1 cellular context compared by ENCODE assay signal in the genomic region with DNA sequence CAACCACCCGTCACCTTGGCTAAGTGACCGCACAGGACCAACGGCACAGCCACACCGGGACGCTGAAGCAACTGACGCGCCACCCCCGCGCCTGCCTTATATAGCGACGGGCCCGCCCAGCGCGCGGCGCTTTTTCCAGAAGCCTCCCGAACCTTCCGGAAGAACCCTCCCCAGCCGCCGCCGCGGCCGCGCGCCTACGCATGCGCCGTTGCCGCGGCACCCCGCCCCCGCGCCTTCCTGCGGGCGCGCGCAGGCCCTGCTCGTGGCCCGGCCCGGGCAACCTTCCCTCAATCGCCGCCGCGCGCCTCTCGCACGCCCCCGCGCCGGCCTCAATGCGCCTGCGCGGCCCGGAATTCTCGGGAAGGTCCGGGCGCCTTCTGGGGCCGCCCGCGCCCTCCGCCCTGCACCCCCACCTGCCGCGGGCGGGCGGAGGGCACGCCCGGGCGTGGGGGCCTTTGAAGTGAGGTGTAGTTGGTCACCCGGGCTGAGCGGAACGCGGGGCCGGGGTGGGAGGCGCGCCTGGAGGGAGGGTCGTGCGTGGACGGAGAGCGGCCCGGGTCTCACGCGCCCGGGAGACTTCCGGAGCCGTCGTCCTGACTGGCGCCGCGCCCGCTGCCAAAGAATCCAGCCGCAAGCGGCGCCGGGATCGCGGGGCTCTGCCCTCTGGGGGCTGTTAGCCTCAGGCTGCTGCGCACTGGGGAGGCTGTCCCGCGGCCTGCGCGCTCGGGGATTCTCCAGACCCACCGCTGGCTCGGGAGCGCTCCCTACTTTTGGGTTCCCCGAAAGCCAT.
TF ChIP-seq lines count a peak whose summit lies in the region.

A gene (minus strand): TSS at position 73 of the 790 bp plus-strand sequence. CDS start 666 bp downstream, outside the sequence.

TF ChIP-seq in K562, 482 proteins besides CTCF, POLR2A, EP300 and RAD21 (continued from another document and continues in another):
- TF ChIP-seq, protein P1, sequence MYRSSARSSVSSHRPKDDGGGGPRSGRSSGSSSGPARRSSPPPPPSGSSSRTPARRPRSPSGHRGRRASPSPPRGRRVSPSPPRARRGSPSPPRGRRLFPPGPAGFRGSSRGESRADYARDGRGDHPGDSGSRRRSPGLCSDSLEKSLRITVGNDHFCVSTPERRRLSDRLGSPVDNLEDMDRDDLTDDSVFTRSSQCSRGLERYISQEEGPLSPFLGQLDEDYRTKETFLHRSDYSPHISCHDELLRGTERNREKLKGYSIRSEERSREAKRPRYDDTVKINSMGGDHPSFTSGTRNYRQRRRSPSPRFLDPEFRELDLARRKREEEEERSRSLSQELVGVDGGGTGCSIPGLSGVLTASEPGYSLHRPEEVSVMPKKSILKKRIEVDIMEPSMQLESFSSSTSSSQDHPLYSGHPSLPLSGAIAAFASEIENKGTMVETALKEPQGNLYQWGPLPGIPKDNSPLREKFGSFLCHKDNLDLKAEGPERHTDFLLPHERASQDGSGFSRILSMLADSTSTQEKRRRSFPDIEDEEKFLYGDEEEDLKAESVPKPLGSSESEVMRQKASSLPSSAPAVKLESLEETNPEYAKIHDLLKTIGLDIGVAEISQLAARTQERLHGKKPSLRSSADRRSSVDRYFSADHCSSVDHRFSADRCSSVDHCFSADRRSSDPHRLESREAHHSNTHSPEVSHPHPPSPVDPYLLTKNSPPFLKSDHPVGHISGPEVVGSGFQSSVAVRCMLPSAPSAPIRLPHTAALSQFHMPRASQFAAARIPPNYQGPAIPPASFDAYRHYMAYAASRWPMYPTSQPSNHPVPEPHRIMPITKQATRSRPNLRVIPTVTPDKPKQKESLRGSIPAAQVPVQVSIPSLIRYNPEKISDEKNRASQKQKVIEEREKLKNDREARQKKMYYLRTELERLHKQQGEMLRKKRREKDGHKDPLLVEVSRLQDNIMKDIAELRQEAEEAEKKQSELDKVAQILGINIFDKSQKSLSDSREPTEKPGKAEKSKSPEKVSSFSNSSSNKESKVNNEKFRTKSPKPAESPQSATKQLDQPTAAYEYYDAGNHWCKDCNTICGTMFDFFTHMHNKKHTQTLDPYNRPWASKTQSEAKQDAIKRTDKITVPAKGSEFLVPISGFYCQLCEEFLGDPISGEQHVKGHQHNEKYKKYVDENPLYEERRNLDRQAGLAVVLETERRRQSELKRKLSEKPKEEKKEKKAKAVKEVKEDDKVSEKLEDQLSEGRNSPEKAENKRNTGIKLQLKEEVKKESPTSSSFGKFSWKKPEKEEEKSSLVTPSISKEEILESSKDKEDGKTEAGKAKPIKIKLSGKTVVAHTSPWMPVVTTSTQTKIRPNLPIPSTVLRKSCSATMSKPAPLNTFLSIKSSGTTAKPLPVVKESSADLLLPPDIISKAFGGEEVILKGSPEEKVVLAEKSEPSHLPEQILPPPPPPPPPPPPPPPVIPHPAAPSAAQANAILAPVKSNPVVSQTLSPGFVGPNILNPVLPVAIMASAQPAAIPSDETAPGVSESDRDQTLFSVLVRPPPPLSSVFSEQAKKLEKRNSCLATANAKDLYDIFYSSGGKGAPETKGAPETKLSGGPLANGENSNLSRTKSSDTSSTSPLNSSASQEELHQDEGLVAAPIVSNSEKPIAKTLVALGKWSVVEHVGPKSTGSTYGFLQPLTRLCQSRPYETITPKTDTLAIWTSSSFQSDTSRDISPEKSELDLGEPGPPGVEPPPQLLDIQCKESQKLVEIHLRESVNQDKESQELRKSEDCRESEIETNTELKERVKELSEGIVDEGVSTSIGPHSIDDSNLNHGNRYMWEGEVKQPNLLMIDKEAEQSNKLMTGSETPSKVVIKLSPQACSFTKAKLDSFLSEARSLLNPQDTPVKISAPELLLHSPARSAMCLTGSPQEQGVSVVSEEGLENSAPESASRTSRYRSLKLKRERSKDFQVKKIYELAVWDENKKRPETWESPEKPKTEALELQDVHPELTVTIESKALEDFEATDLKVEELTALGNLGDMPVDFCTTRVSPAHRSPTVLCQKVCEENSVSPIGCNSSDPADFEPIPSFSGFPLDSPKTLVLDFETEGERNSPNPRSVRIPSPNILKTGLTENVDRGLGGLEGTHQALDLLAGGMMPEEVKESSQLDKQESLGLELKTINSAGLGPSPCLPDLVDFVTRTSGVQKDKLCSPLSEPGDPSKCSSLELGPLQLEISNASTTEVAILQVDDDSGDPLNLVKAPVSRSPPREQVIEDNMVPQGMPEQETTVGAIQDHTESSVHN (IDR thresholded peaks at IDR 0.05; ENCODE audit: borderline replicate concordance in 1 of 2, low read depth in 1 of 2): no peak
- no peak for TF ChIP-seq TEAD2 (tag; IDR thresholded peaks at IDR 0.05)
- no peak; the same call in 1 of the 2 replicates for TF ChIP-seq MED1 (CRISPR knock-in tag; IDR thresholded peaks at IDR 0.05; ENCODE audit: borderline replicate concordance)
- no peak for TF ChIP-seq NFATC3 (IDR thresholded peaks at IDR 0.05)
- no peak for TF ChIP-seq CBX3 (IDR thresholded peaks at IDR 0.05; ENCODE audit: borderline replicate concordance in 1 of 2, low read length in 2 of 2)
- TF ChIP-seq BACH1 (tag; IDR thresholded peaks at IDR 0.05): no peak
- peak; percentile 20; the same call in 1 of the 2 replicates for TF ChIP-seq RB1 (IDR thresholded peaks at IDR 0.05; ENCODE audit: low read depth)
- no peak for TF ChIP-seq SIRT6 (IDR thresholded peaks at IDR 0.05; ENCODE audit: low read depth, low read length)
- TF ChIP-seq, protein P2, sequence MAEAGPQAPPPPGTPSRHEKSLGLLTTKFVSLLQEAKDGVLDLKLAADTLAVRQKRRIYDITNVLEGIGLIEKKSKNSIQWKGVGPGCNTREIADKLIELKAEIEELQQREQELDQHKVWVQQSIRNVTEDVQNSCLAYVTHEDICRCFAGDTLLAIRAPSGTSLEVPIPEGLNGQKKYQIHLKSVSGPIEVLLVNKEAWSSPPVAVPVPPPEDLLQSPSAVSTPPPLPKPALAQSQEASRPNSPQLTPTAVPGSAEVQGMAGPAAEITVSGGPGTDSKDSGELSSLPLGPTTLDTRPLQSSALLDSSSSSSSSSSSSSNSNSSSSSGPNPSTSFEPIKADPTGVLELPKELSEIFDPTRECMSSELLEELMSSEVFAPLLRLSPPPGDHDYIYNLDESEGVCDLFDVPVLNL (CRISPR knock-in tag; IDR thresholded peaks at IDR 0.05; ENCODE audit: low read depth): 0 out of 2 replicates have a peak, but pooled peaks have one; percentile 33
- no peak for TF ChIP-seq TBP (optimal IDR thresholded peaks at IDR 0.05; ENCODE audit: low read depth, low read length)
- TF ChIP-seq SAFB2 (IDR thresholded peaks at IDR 0.05; ENCODE audit: borderline replicate concordance, low read depth, low read length, severe bottlenecking): no peak
- no peak for TF ChIP-seq HDAC8 (tag; IDR thresholded peaks at IDR 0.05)
- TF ChIP-seq, protein P3, sequence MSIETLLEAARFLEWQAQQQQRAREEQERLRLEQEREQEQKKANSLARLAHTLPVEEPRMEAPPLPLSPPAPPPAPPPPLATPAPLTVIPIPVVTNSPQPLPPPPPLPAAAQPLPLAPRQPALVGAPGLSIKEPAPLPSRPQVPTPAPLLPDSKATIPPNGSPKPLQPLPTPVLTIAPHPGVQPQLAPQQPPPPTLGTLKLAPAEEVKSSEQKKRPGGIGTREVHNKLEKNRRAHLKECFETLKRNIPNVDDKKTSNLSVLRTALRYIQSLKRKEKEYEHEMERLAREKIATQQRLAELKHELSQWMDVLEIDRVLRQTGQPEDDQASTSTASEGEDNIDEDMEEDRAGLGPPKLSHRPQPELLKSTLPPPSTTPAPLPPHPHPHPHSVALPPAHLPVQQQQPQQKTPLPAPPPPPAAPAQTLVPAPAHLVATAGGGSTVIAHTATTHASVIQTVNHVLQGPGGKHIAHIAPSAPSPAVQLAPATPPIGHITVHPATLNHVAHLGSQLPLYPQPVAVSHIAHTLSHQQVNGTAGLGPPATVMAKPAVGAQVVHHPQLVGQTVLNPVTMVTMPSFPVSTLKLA (conservative IDR thresholded peaks at IDR 0.05): peak; percentile 0 to 35; a peak in 3 of 4 replicates
- no peak for TF ChIP-seq PPARD (CRISPR knock-in tag; IDR thresholded peaks at IDR 0.05)
- no peak for TF ChIP-seq EHMT2 (IDR thresholded peaks at IDR 0.05)
- peak; percentile 36; the same call in 1 of the 2 replicates for TF ChIP-seq NR2C2 (CRISPR knock-in tag; IDR thresholded peaks at IDR 0.05)
- peak; percentile 65 for TF ChIP-seq NR2C2 (tag; IDR thresholded peaks at IDR 0.05)
- TF ChIP-seq FOXA3 (CRISPR knock-in tag; conservative IDR thresholded peaks at IDR 0.05 in 1 of 2, IDR thresholded peaks at IDR 0.05 in 1 of 2): no peak
- TF ChIP-seq KAT7 (CRISPR knock-in tag; IDR thresholded peaks at IDR 0.05; ENCODE audit: borderline replicate concordance): no peak
- no peak for TF ChIP-seq ZNF778 (CRISPR knock-in tag; IDR thresholded peaks at IDR 0.05)
- no peak for TF ChIP-seq ZNF584 (CRISPR knock-in tag; IDR thresholded peaks at IDR 0.05; ENCODE audit: low read depth)
- TF ChIP-seq IRF2 (CRISPR knock-in tag; IDR thresholded peaks at IDR 0.05): no peak
- no peak for TF ChIP-seq ZNF316 (IDR thresholded peaks at IDR 0.05)
- TF ChIP-seq ARID1B (IDR thresholded peaks at IDR 0.05): 0 out of 2 replicates have a peak, but pooled peaks have one; percentile 6
- TF ChIP-seq ZFP30 (CRISPR knock-in tag; IDR thresholded peaks at IDR 0.05; ENCODE audit: borderline replicate concordance): no peak
- no peak for TF ChIP-seq HEY1 (CRISPR knock-in tag; IDR thresholded peaks at IDR 0.05; ENCODE audit: borderline replicate concordance)
- TF ChIP-seq FOSL1 (tag; conservative IDR thresholded peaks at IDR 0.05): no peak
- TF ChIP-seq, protein P4, sequence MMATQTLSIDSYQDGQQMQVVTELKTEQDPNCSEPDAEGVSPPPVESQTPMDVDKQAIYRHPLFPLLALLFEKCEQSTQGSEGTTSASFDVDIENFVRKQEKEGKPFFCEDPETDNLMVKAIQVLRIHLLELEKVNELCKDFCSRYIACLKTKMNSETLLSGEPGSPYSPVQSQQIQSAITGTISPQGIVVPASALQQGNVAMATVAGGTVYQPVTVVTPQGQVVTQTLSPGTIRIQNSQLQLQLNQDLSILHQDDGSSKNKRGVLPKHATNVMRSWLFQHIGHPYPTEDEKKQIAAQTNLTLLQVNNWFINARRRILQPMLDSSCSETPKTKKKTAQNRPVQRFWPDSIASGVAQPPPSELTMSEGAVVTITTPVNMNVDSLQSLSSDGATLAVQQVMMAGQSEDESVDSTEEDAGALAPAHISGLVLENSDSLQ (IDR thresholded peaks at IDR 0.05): peak; percentile 8; the same call in 1 of the 2 replicates
- TF ChIP-seq, protein P5, sequence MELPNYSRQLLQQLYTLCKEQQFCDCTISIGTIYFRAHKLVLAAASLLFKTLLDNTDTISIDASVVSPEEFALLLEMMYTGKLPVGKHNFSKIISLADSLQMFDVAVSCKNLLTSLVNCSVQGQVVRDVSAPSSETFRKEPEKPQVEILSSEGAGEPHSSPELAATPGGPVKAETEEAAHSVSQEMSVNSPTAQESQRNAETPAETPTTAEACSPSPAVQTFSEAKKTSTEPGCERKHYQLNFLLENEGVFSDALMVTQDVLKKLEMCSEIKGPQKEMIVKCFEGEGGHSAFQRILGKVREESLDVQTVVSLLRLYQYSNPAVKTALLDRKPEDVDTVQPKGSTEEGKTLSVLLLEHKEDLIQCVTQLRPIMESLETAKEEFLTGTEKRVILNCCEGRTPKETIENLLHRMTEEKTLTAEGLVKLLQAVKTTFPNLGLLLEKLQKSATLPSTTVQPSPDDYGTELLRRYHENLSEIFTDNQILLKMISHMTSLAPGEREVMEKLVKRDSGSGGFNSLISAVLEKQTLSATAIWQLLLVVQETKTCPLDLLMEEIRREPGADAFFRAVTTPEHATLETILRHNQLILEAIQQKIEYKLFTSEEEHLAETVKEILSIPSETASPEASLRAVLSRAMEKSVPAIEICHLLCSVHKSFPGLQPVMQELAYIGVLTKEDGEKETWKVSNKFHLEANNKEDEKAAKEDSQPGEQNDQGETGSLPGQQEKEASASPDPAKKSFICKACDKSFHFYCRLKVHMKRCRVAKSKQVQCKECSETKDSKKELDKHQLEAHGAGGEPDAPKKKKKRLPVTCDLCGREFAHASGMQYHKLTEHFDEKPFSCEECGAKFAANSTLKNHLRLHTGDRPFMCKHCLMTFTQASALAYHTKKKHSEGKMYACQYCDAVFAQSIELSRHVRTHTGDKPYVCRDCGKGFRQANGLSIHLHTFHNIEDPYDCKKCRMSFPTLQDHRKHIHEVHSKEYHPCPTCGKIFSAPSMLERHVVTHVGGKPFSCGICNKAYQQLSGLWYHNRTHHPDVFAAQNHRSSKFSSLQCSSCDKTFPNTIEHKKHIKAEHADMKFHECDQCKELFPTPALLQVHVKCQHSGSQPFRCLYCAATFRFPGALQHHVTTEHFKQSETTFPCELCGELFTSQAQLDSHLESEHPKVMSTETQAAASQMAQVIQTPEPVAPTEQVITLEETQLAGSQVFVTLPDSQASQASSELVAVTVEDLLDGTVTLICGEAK (IDR thresholded peaks at IDR 0.05): 0 out of 2 replicates have a peak, but pooled peaks have one; percentile 46
- TF ChIP-seq, protein P5 (CRISPR knock-in tag; IDR thresholded peaks at IDR 0.05): no peak
- no peak for TF ChIP-seq SOX6 (IDR thresholded peaks at IDR 0.05)
- no peak for TF ChIP-seq RNF2 (IDR thresholded peaks at IDR 0.05)
- no peak for TF ChIP-seq ZNF133 (CRISPR knock-in tag; IDR thresholded peaks at IDR 0.05)
- TF ChIP-seq MBD2 (IDR thresholded peaks at IDR 0.05; ENCODE audit: borderline replicate concordance, low read depth): peak; percentile 83
- TF ChIP-seq GTF2E2 (tag; IDR thresholded peaks at IDR 0.05): no peak
- TF ChIP-seq PTRF (tag; IDR thresholded peaks at IDR 0.05): no peak
- no peak for TF ChIP-seq ZNF717 (CRISPR knock-in tag; IDR thresholded peaks at IDR 0.05)
